22 cellular contexts compared by ENCODE assay signal in the genomic region with DNA sequence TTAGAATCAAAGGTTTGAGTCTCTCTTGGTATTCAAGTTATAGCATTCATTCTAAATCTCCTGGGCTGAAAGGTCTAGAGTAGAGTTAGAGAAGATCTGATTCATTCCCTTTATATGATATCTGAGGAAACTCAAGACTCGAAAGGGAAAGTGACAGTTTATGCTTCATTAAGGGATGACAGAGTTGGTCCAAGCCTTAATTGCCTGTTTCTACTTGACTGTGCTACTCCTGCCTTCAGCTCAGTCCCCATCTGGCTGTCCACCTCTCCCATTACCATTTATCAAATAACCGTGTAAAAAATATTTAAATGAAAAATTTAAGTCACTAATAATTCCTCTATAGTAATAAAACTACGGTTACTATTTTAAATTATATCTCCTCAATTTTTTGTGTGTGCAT.
A peak's percentile ranks its signal among the peaks of the same experiment; 100 is the strongest.
DNase-seq lines count a peak whose midpoint lies in the region; ATAC-seq, FAIRE-seq and TF ChIP-seq lines count a peak whose summit lies in the region.
"Had no signal": no experiment of that assay in that cellular context is flagged by ENCODE, and none has a peak within 500 bp of the region (broad histone marks: within the 10 kb centered on the region; RNA-seq: fewer than 3 reads in every experiment).

No MANE protein-coding gene starts in this region.

- CTCF ChIA-PET in GM12878 (lab: Yijun Ruan, JAX) = interaction anchor here (0.8 kb wide), 1 partner anchor 554 kb away, joined by 3 read pairs; no protein-coding TSS in a partner anchor

- H3K27ac ChIP-seq in GM12878 (ENCODE audit: control insufficient read depth, insufficient read depth) = no peak overlapping the region
- H3K27ac ChIP-seq: BLaER1 had no signal

- TF ChIP-seq RAD21 in GM12878 (IDR thresholded peaks at IDR 0.05; ENCODE audit: insufficient read depth, low read depth, low read length) = no peak

- H3K79me2 ChIP-seq in GM12878 (ENCODE audit: control insufficient read depth, insufficient read depth, low read length) = no peaks in the 10 kb centered on the region

- TF ChIP-seq CTCF in GM12865 (IDR thresholded peaks at IDR 0.05; ENCODE audit: insufficient read depth, low read depth, low read length, missing control alignments) (no peak), GM12878 (IDR thresholded peaks at IDR 0.05 in 2 of 3, conservative IDR thresholded peaks at IDR 0.05 in 1 of 3; ENCODE audit: control insufficient read depth in 2 of 3, extremely low read depth in 1 of 3, insufficient read depth in 1 of 3, low read depth in 3 of 3, low read length in 3 of 3) (no peak)

- no peaks in the 10 kb centered on the region for H3K36me3 ChIP-seq in GM12878 (ENCODE audit: control insufficient read depth in 2 of 2, insufficient read depth in 2 of 2, low read length in 1 of 2)
- H3K36me3 ChIP-seq: BE2C, BLaER1 had no signal

- TF ChIP-seq POLR2A in GM12892 (IDR thresholded peaks at IDR 0.05; ENCODE audit: low read depth, low read length) (no peak), GM12878 (IDR thresholded peaks at IDR 0.05; ENCODE audit: low read depth, low read length) (no peak)

- peak; percentile 46 for ATAC-seq in GM12878

- H3K4me3 ChIP-seq in GM12865 (ENCODE audit: low read depth, low read length) (no peak overlapping the region), GM12878 (no peak overlapping the region)
- H3K4me3 ChIP-seq: BLaER1 had no signal

- FAIRE-seq in GM12892 (lab: Jason Lieb, UNC) (peak; percentile 14), GM12878 (lab: Jason Lieb, UNC) (no peak)
- FAIRE-seq: A204.1 had no signal

- WGBS in GM12878 (ENCODE audit: insufficient coverage, insufficient replicate concordance, low lambda C conversion rate, missing lambda C conversion rate) = 67% methylated on average over 3 of the region's 3 CpGs

- H2AFZ ChIP-seq in GM12878 (ENCODE audit: control insufficient read depth, low read depth, low read length) = no peak overlapping the region

- BruUV-seq in GM12878 (replicated peaks; lab: Mats Ljungman, UMichigan) = no TSS peak

- intact Hi-C loops in GM12878 (cut with micrococcal nuclease; ENCODE audit: unreplicated experiment) = no loop called here

- TF ChIP-seq EP300 in GM12878 (IDR thresholded peaks at IDR 0.05; ENCODE audit: borderline replicate concordance in 1 of 2, control insufficient read depth in 1 of 2, low read depth in 2 of 2, low read length in 2 of 2) = peak in 1 of 2 experiments; percentile 68; a peak in 1 of 4 replicates

- peaks cover 9% of the 10 kb centered on the region; the same call in 1 of the 2 replicates for H3K4me1 ChIP-seq in GM12878 (ENCODE audit: control insufficient read depth, insufficient read depth, low read length)
- H3K4me1 ChIP-seq: BE2C, BLaER1 had no signal

- POLR2A ChIA-PET in GM12878 (lab: Charles Lee) = interaction anchor here (0.5 to 1.0 kb wide), 2 partner anchors 9 to 64 kb away, joined by 3 to 4 read pairs; no protein-coding TSS in a partner anchor

- RAD21 ChIA-PET in GM12878 (lab: Charles Lee; ENCODE audit: unreplicated experiment) = interaction anchor here (0.6 to 6.5 kb wide), 3 partner anchors 8 to 582 kb away, joined by 3 to 32 read pairs (median 4); no protein-coding TSS in a partner anchor

- H4K20me1 ChIP-seq in GM12878 (ENCODE audit: control insufficient read depth, insufficient read depth) = no peaks in the 10 kb centered on the region
- H4K20me1 ChIP-seq: BLaER1 had no signal

- no peaks in the 10 kb centered on the region for H3K27me3 ChIP-seq in GM12878 (replicated peaks in 1 of 2; ENCODE audit: control insufficient read depth in 2 of 2, insufficient read depth in 2 of 2, low read length in 1 of 2)
- H3K27me3 ChIP-seq: BE2C, BLaER1 had no signal

- H3K9me3 ChIP-seq in GM12878 (replicated peaks; ENCODE audit: control insufficient read depth, insufficient read depth, low read length) = no peaks in the 10 kb centered on the region
- H3K9me3 ChIP-seq: BE2C, BLaER1 had no signal

- H3K4me2 ChIP-seq in GM12878 (ENCODE audit: control insufficient read depth, insufficient read depth) = no peak overlapping the region
- H3K4me2 ChIP-seq: BLaER1 had no signal

- in situ Hi-C loops in GM12878 (cut with MboI) = loop anchor here (10.0 kb wide), 1 partner anchor 580 kb away; no protein-coding TSS in a partner anchor

- DNase-seq in GM12865 (ENCODE audit: low read depth) = peak; percentile 23
- no peak for DNase-seq in GM12892 (ENCODE audit: insufficient read length)
- no peak for DNase-seq in GM12878 (ENCODE audit: low read depth, low spot score)
- no peak for DNase-seq in NCI-H69 (lab: John Stamatoyannopoulos, UW)
- DNase-seq in T-helper 2 cell = no peak
- DNase-seq: 8988T; ACHN; BE2C; C1 segment of cervical spinal cord; CD4-positive, alpha-beta memory T cell; CD4-positive, CD25-positive, alpha-beta regulatory T cell; CD8-positive, alpha-beta memory T cell; COR-L47; DMS 273 treated with DMSO at 0.1 percent for 48 hours; DMS153; DMS53; DMS79; DND-41; EL; GDM1 had no signal

- SMC1A ChIA-PET in GM12878 (lab: Charles Lee; ENCODE audit: uncharacterized antibody, unreplicated experiment) = interaction anchor here (1.0 to 5.5 kb wide), 6 partner anchors 7 to 554 kb away, joined by 3 to 50 read pairs (median 8); no protein-coding TSS in a partner anchor

- no peak overlapping the region for H3K9ac ChIP-seq in GM12878 (ENCODE audit: control insufficient read depth, insufficient read depth, low read length)
- H3K9ac ChIP-seq: BLaER1 had no signal

TF ChIP-seq in GM12878, 131 proteins besides CTCF, POLR2A, EP300 and RAD21:
- TF ChIP-seq IKZF1 (conservative IDR thresholded peaks at IDR 0.05) = peak; percentile 41
- TF ChIP-seq, protein P1, sequence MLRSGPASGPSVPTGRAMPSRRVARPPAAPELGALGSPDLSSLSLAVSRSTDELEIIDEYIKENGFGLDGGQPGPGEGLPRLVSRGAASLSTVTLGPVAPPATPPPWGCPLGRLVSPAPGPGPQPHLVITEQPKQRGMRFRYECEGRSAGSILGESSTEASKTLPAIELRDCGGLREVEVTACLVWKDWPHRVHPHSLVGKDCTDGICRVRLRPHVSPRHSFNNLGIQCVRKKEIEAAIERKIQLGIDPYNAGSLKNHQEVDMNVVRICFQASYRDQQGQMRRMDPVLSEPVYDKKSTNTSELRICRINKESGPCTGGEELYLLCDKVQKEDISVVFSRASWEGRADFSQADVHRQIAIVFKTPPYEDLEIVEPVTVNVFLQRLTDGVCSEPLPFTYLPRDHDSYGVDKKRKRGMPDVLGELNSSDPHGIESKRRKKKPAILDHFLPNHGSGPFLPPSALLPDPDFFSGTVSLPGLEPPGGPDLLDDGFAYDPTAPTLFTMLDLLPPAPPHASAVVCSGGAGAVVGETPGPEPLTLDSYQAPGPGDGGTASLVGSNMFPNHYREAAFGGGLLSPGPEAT (IDR thresholded peaks at IDR 0.05; ENCODE audit: low read depth) = 0 out of 2 replicates have a peak, but pooled peaks have one; percentile 30
- TF ChIP-seq MTA2 (IDR thresholded peaks at IDR 0.05; ENCODE audit: low read depth) = peak; percentile 94
- TF ChIP-seq DPF2 (IDR thresholded peaks at IDR 0.05) = peak; percentile 57; the same call in 1 of the 2 replicates
- TF ChIP-seq ATF7 (IDR thresholded peaks at IDR 0.05; ENCODE audit: low read depth) = 0 out of 2 replicates have a peak, but pooled peaks have one; percentile 27
- no peak for TF ChIP-seq ELK1 (IDR thresholded peaks at IDR 0.05; ENCODE audit: low read depth, low read length)
- TF ChIP-seq SMAD1 (IDR thresholded peaks at IDR 0.05; ENCODE audit: low read depth, partially characterized antibody) = no peak
- TF ChIP-seq HCFC1 (IDR thresholded peaks at IDR 0.05; ENCODE audit: low read length) = no peak
- peak; percentile 41 to 43; a peak in 2 of 4 replicates for TF ChIP-seq IKZF2 (IDR thresholded peaks at IDR 0.05)
- peak; percentile 77 for TF ChIP-seq BCL11A (IDR thresholded peaks at IDR 0.05; ENCODE audit: low read depth, low read length)
